10 cellular contexts compared by ENCODE assay signal in the genomic region with DNA sequence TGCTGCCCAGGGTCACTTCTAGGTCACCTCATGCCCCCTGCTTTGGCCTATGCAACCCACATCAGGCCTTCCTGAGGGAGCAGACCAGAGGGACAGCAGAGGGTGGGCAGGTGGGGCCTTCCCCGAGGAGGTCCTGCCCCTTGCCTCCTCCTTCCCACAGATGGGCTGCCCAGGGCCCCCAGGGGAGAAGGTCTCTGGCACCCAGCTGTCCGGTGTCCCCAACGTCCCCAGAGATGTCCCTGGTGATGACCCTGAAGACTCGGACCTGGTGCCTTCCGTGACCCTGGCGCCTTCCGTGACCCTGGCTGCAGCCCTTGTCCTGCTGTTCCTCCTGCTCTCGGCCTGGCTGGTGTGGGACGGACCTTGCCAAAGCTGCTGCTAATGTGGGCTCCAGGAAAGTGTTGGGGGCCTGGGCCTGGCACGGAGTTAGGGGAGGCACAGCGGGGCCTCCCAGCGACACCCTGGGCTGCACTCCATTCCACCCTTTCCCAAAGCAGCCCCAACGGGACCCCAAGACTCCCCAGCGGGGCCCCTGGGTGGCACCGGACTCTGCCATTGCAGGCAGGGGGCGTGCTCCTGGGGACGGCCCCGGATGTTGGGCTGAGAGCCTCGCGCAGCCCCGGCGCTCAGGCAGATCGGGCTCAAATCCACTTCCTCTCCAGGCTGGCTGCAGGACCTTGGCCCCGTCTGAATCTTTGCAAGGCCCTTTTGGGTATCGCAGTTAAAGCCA. TPM values are rescaled to one million over a fixed set of nuclear protein-coding genes. Genes with fewer than 3 reads are reported as not detected.
DNase-seq lines count a peak whose midpoint lies in the region; ATAC-seq, FAIRE-seq and TF ChIP-seq lines count a peak whose summit lies in the region.
"Had no signal": no experiment of that assay in that cellular context is flagged by ENCODE, and none has a peak within 500 bp of the region (broad histone marks: within the 10 kb centered on the region; RNA-seq: fewer than 3 reads in every experiment).

No MANE protein-coding gene starts in this region.

- DNase-seq in CD14-positive monocyte (ENCODE audit: low spot score) (peak; percentile 42), RWPE2 (ENCODE audit: low spot score) (no peak), kidney (peak; percentile 76), hypothalamus (lab: John Stamatoyannopoulos, UW) (no peak), NCI-H2196 (lab: John Stamatoyannopoulos, UW; ENCODE audit: unreplicated experiment) (no peak)

- H3K4me3 Mint-ChIP-seq in CD14-positive monocyte: no peak overlapping the region

- H3K4me3 ChIP-seq in RWPE2 (ENCODE audit: severe bottlenecking) (no peak overlapping the region), kidney (ENCODE audit: low read length in 2 of 2) (no peak overlapping the region)
- H3K4me3 ChIP-seq: ovary had no signal

- ATAC-seq in GM19438 (IDR thresholded peaks at IDR 0.05; ENCODE audit: low read depth, unreplicated experiment) (peak; percentile 9), RWPE2 (ENCODE audit: low read depth) (peak; percentile 4; the same call in 1 of the 3 replicates), HG03439 (IDR thresholded peaks at IDR 0.05; ENCODE audit: unreplicated experiment) (no peak), GM18868 (IDR thresholded peaks at IDR 0.05; ENCODE audit: unreplicated experiment) (no peak)

- no peak for FAIRE-seq in kidney (lab: Jason Lieb, UNC)
- FAIRE-seq: frontal cortex had no signal

- H3K27ac Mint-ChIP-seq in CD14-positive monocyte: peak overlapping the region in 2 of 7 donors; percentile 18 to 62

- intact Hi-C loops in CD14-positive monocyte (cut with micrococcal nuclease) (loop anchor here (1.0 to 10.0 kb wide), 5 partner anchors 78 to 461 kb away; no protein-coding TSS in a partner anchor), kidney (cut with DNase I) (loop anchor here (5.0 to 10.0 kb wide), 2 partner anchors 78 to 301 kb away; no protein-coding TSS in a partner anchor)

- H3K9me3 ChIP-seq in RWPE2 (ENCODE audit: severe bottlenecking): no peaks in the 10 kb centered on the region
- H3K9me3 ChIP-seq in kidney (ENCODE audit: control insufficient read depth in 1 of 2, low read length in 2 of 2): no peaks in the 10 kb centered on the region
- H3K9me3 ChIP-seq: ovary had no signal

- H3K36me3 Mint-ChIP-seq in CD14-positive monocyte: no peaks in the 10 kb centered on the region

- TF ChIP-seq CTCF in CD14-positive monocyte (IDR thresholded peaks at IDR 0.05) (no peak), RWPE2 (IDR thresholded peaks at IDR 0.05; ENCODE audit: poor library complexity, severe bottlenecking) (no peak), kidney (IDR thresholded peaks at IDR 0.05; ENCODE audit: borderline replicate concordance, extremely low read depth, insufficient read depth) (no peak)

- H3K27me3 Mint-ChIP-seq in CD14-positive monocyte (ENCODE audit: low read depth in 3 of 3): peaks cover 24 to 34% (median 25%) of the 10 kb centered on the region in 3 donors

- peaks cover 5% of the 10 kb centered on the region for H3K4me1 Mint-ChIP-seq in CD14-positive monocyte

- no peaks in the 10 kb centered on the region for H3K27me3 ChIP-seq in RWPE2 (ENCODE audit: insufficient read depth, poor library complexity, severe bottlenecking)
- H3K27me3 ChIP-seq: ovary had no signal

- H3K4me1 ChIP-seq in RWPE2 (ENCODE audit: insufficient read depth, poor library complexity, severe bottlenecking) (no peaks in the 10 kb centered on the region), kidney (ENCODE audit: control insufficient read depth in 1 of 2, insufficient read depth in 1 of 2, low read depth in 1 of 2, low read length in 2 of 2) (no peaks in the 10 kb centered on the region)

- no peak overlapping the region for H3K27ac ChIP-seq in RWPE2 (ENCODE audit: poor library complexity, severe bottlenecking)
- no peak overlapping the region for H3K27ac ChIP-seq in kidney (ENCODE audit: low read depth in 2 of 2, low read length in 2 of 2)
- H3K27ac ChIP-seq: ovary had no signal

- no peaks in the 10 kb centered on the region for H3K36me3 ChIP-seq in RWPE2 (ENCODE audit: low read depth)
- H3K36me3 ChIP-seq in kidney (ENCODE audit: control insufficient read depth in 1 of 2, insufficient read depth in 2 of 2, low read length in 2 of 2): no peaks in the 10 kb centered on the region
- H3K36me3 ChIP-seq: ovary had no signal

- H3K9ac ChIP-seq in kidney (ENCODE audit: low read length in 2 of 2): no peak overlapping the region

- H3K9me3 Mint-ChIP-seq in CD14-positive monocyte: peaks cover 0 to 3% (median 0%) of the 10 kb centered on the region in 7 donors

RNA-seq across cellular contexts. Expression of gene SLC2A6, which starts 6.8 kb away (rescaled TPM):
- polyA plus RNA-seq in CD14-positive monocyte (10 to 100 TPM; 43.2 to 60.4 TPM), kidney (ENCODE audit: insufficient read depth, low read depth, low replicate concordance) (2.5 TPM)
- total RNA-seq in kidney: 5.8 TPM

RNA-seq across cellular contexts. Expression of gene CACFD1, which starts 25.9 kb away (rescaled TPM):
- 1 to 10 TPM; 5.0 to 5.1 TPM for polyA plus RNA-seq in CD14-positive monocyte
- total RNA-seq in kidney: 37.3 TPM
- 37.8 TPM for polyA plus RNA-seq in kidney (ENCODE audit: insufficient read depth, low read depth, low replicate concordance)

RNA-seq across cellular contexts. Expression of gene MYMK, which starts 39.1 kb away (rescaled TPM):
- polyA plus RNA-seq in CD14-positive monocyte: not detected
- not detected for total RNA-seq in kidney
- not detected for polyA plus RNA-seq in kidney (ENCODE audit: insufficient read depth, low read depth, low replicate concordance)
- total RNA-seq: frontal cortex, ovary had no signal
- polyA plus RNA-seq: ovary had no signal

RNA-seq across cellular contexts. Expression of gene ADAMTSL2, which starts 48.8 kb away (rescaled TPM):
- polyA plus RNA-seq in CD14-positive monocyte (not detected), kidney (ENCODE audit: insufficient read depth, low read depth, low replicate concordance) (20.0 TPM)
- total RNA-seq in kidney: 32.1 TPM

Comparison
In these comparisons a context has a peak if more than half of its experiments do, and no peak if none do; other contexts are left out.
1. DNase-seq: peak in CD14-positive monocyte (single experiment) and kidney (single experiment); none in RWPE2 (single experiment), hypothalamus (0 of 51) and NCI-H2196 (single experiment).
2. ATAC-seq: peak in GM19438 (single experiment) and RWPE2 (single experiment); none in HG03439 (single experiment) and GM18868 (single experiment).
3. RNA of gene SLC2A6, which starts 6.8 kb away (polyA plus RNA-seq): 43.2 to 60.4 TPM in CD14-positive monocyte; 2.5 TPM in kidney (single experiment); every median in the first group is over 10 times any median in the second.